In the genomic region with DNA sequence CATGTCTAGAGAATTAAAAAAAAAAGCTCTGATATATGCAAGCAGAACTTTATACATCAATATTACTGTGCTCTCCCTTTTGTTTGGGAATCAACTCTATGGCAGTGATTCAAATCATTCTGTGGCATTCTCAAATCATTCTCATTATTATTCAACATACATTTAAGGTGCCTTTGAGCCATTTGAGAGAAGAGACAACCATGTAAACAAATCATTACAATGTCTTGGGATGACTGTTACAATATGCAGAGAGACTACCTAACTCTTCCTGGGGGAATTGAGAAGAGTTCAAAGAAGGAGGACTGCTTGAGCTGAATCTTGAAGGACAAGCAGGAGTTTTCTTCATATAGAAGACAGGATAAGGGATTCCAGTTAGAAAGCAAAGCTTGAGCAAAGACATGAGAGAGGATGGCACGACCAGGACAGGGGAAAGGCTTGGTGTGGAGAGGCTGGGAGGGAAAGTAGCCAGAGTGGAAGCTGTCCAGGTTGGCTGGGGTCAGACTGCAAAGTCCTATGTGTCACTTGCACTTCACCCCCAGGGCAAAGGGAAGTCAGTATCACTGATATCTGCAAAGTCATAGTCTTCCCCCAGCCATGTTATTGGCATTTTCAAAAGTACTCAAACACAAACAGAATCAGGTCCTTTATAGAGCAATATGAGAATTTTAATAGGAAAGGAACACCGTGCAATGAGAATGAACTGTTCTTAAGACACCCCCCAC, we compare ENCODE assay signal across 10 cellular contexts. TPM values are rescaled to one million over a fixed set of nuclear protein-coding genes. Genes with fewer than 3 reads are reported as not detected.
DNase-seq lines count a peak whose midpoint lies in the region; ATAC-seq, FAIRE-seq and TF ChIP-seq lines count a peak whose summit lies in the region.
"Had no signal": no experiment of that assay in that cellular context is flagged by ENCODE, and none has a peak within 500 bp of the region (broad histone marks: within the 10 kb centered on the region; RNA-seq: fewer than 3 reads in every experiment).

No MANE protein-coding gene starts in this region.

- peak overlapping the region; percentile 35 for H3K4me3 ChIP-seq in GM12878

- 0 out of 2 replicates have a peak overlapping the region, but pooled peaks have one; percentile 2 for H3K27ac ChIP-seq in GM12878 (ENCODE audit: control insufficient read depth, insufficient read depth)

- H4K20me1 ChIP-seq in GM12878 (ENCODE audit: control insufficient read depth, insufficient read depth), result no peaks in the 10 kb centered on the region; the same call in 1 of the 2 replicates

- H3K9ac ChIP-seq in GM12878 (ENCODE audit: control insufficient read depth, insufficient read depth, low read length), result no peak overlapping the region

- ATAC-seq in GM18861 (IDR thresholded peaks at IDR 0.05; ENCODE audit: unreplicated experiment) (peak; percentile 39), HG02884 (IDR thresholded peaks at IDR 0.05; ENCODE audit: unreplicated experiment) (peak; percentile 71), GM12878 (peak; percentile 59), HG02840 (IDR thresholded peaks at IDR 0.05; ENCODE audit: low FRiP score, unreplicated experiment) (no peak)

- peaks cover 50% of the 10 kb centered on the region for H3K36me3 Mint-ChIP-seq in osteocyte (ENCODE audit: unreplicated experiment)

- peaks cover 55% of the 10 kb centered on the region for H3K79me2 ChIP-seq in GM12878 (ENCODE audit: control insufficient read depth, insufficient read depth, low read length)

- peaks cover 46% of the 10 kb centered on the region for H3K4me1 Mint-ChIP-seq in osteocyte (ENCODE audit: unreplicated experiment)

- TF ChIP-seq CTCF in GM12878 (IDR thresholded peaks at IDR 0.05 in 2 of 3, conservative IDR thresholded peaks at IDR 0.05 in 1 of 3; ENCODE audit: control insufficient read depth in 2 of 3, extremely low read depth in 1 of 3, insufficient read depth in 1 of 3, low read depth in 3 of 3, low read length in 3 of 3) (no peak), osteocyte (IDR thresholded peaks at IDR 0.05) (no peak)

- peaks cover 18% of the 10 kb centered on the region for H3K4me1 ChIP-seq in GM12878 (ENCODE audit: control insufficient read depth, insufficient read depth, low read length)

- peak overlapping the region; percentile 36 for H3K27ac Mint-ChIP-seq in osteocyte (ENCODE audit: unreplicated experiment)

- H3K36me3 ChIP-seq in GM12878 (ENCODE audit: control insufficient read depth in 2 of 2, insufficient read depth in 2 of 2, low read length in 1 of 2), result peaks cover 2 to 24% of the 10 kb centered on the region in 2 experiments; a peak in 3 of 4 replicates

- H3K9me3 ChIP-seq in GM12878 (replicated peaks; ENCODE audit: control insufficient read depth, insufficient read depth, low read length), result no peaks in the 10 kb centered on the region

- RAD21 ChIA-PET in GM12878 (lab: Charles Lee; ENCODE audit: unreplicated experiment), result interaction anchor here (1.3 kb wide), 1 partner anchor 8 kb away, joined by 6 read pairs; the partner anchor contains the start of gene SEC24D

- peak overlapping the region; percentile 52 for H3K4me2 ChIP-seq in GM12878 (ENCODE audit: control insufficient read depth, insufficient read depth)

- POLR2A ChIA-PET in GM12878 (lab: Charles Lee), result interaction anchor here (1.6 kb wide), 1 partner anchor 8 kb away, joined by 9 read pairs; no protein-coding TSS in a partner anchor

- BruUV-seq in GM12878 (replicated peaks; lab: Mats Ljungman, UMichigan), result no TSS peak

- in situ Hi-C loops in GM12878 (cut with MboI), result no loop called here

- WGBS in GM12878 (ENCODE audit: insufficient coverage, insufficient replicate concordance, low lambda C conversion rate, missing lambda C conversion rate), result 94% methylated on average over 2 of the region's 2 CpGs

- intact Hi-C loops in GM12878 (cut with micrococcal nuclease; ENCODE audit: unreplicated experiment), result no loop called here

- no peaks in the 10 kb centered on the region for H3K9me3 Mint-ChIP-seq in osteocyte (ENCODE audit: unreplicated experiment)

- no peaks in the 10 kb centered on the region for H3K27me3 ChIP-seq in GM12878 (replicated peaks in 1 of 2; ENCODE audit: control insufficient read depth in 2 of 2, insufficient read depth in 2 of 2, low read length in 1 of 2)

- SMC1A ChIA-PET in GM12878 (lab: Charles Lee; ENCODE audit: uncharacterized antibody, unreplicated experiment), result interaction anchor here (1.0 to 2.3 kb wide), 5 partner anchors 8 to 62 kb away, joined by 3 to 10 read pairs (median 4); partner anchors contain the start of genes SEC24D and SYNPO2

- H2AFZ ChIP-seq in GM12878 (ENCODE audit: control insufficient read depth, low read depth, low read length), result no peak overlapping the region

- no peak for TF ChIP-seq POLR2A in GM12878 (IDR thresholded peaks at IDR 0.05; ENCODE audit: low read depth, low read length)

- no peak for TF ChIP-seq RAD21 in GM12878 (IDR thresholded peaks at IDR 0.05; ENCODE audit: insufficient read depth, low read depth, low read length)

- DNase-seq in GM12878 (ENCODE audit: low read depth, low spot score) (no peak), osteocyte (ENCODE audit: extremely low spot score, unreplicated experiment) (no peak), MV-4-11 (lab: John Stamatoyannopoulos, UW) (no peak), DMS79 treated with DMSO at 0.1 percent for 48 hours (lab: John Stamatoyannopoulos, UW) (no peak)
- DNase-seq: GF-D8, NCI-H1105 treated with DMSO at 0.1 percent for 48 hours, substantia nigra had no signal

- no peak for TF ChIP-seq EP300 in GM12878 (IDR thresholded peaks at IDR 0.05; ENCODE audit: borderline replicate concordance in 1 of 2, control insufficient read depth in 1 of 2, low read depth in 2 of 2, low read length in 2 of 2)

- CTCF ChIA-PET in GM12878 (lab: Yijun Ruan, JAX), result interaction anchor here (0.9 to 1.9 kb wide), 3 partner anchors 8 to 55 kb away, joined by 4 to 5 read pairs (median 4); no protein-coding TSS in a partner anchor

- H3K27me3 Mint-ChIP-seq in osteocyte (ENCODE audit: unreplicated experiment), result no peaks in the 10 kb centered on the region

- H3K4me3 Mint-ChIP-seq in osteocyte (ENCODE audit: unreplicated experiment), result peak overlapping the region; percentile 1

- no peak for FAIRE-seq in GM12878 (lab: Jason Lieb, UNC)

TF ChIP-seq in GM12878, 131 proteins besides CTCF, POLR2A, EP300 and RAD21 (continues in another document):
- TF ChIP-seq SUZ12 (IDR thresholded peaks at IDR 0.05; ENCODE audit: unreplicated experiment) (no peak), ZBTB40 (IDR thresholded peaks at IDR 0.05; ENCODE audit: borderline replicate concordance) (no peak), SREBF2 (IDR thresholded peaks at IDR 0.05; ENCODE audit: low read length) (no peak), TBL1XR1 (IDR thresholded peaks at IDR 0.05; ENCODE audit: low read depth, low read length) (no peak)
- TF ChIP-seq, protein P1, sequence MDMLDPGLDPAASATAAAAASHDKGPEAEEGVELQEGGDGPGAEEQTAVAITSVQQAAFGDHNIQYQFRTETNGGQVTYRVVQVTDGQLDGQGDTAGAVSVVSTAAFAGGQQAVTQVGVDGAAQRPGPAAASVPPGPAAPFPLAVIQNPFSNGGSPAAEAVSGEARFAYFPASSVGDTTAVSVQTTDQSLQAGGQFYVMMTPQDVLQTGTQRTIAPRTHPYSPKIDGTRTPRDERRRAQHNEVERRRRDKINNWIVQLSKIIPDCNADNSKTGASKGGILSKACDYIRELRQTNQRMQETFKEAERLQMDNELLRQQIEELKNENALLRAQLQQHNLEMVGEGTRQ (IDR thresholded peaks at IDR 0.05; ENCODE audit: borderline replicate concordance, low read depth, low read length), result no peak

RNA-seq across cellular contexts. Expression of gene SEC24D, which starts 9.0 kb away (rescaled TPM):
- total RNA-seq in GM12878 (2013; cell fraction: nucleolus; rRNA removed), result 89.5 and 93.5 TPM in 2 replicates
- 23.2 and 26.9 TPM in 2 replicates for total RNA-seq in GM12878 (2014; rRNA removed)
- total RNA-seq in GM12878 (2014; rRNA removed; fragmentation: Illumina TruSeq; extraction: Trizol), result 28.0 and 30.7 TPM in 2 replicates
- total RNA-seq in GM12878 (2021), result 45.9 and 46.0 TPM in 2 replicates
- 39.7 TPM for polyA plus RNA-seq in GM12878 (2011; ENCODE audit: low read depth)
- polyA plus RNA-seq in GM12878 (2011; rRNA removed), result 20.7 and 21.9 TPM in 2 replicates
- 17.5 and 27.2 TPM in 2 replicates for polyA plus RNA-seq in GM12878 (2011; cell fraction: cytosol; rRNA removed)
- polyA plus RNA-seq in GM12878 (2011; cell fraction: nucleus; rRNA removed), result 38.1 and 38.2 TPM in 2 replicates
- 37.7 and 48.3 TPM in 2 replicates for polyA plus RNA-seq in GM12878 (2012)
- polyA plus RNA-seq in GM12878 (2014; fragmentation: Illumina TruSeq; extraction: Trizol), result 39.0 and 46.8 TPM in 2 replicates
- polyA plus RNA-seq in GM12878 (2014; fragmentation: Nextera tagmentation; extraction: Ambion mirVana), result 10 to 100 TPM; 12.8 to 16.0 TPM
- 20.1 and 21.2 TPM in 2 replicates for polyA plus RNA-seq in GM12878 (2014; rRNA removed)
- polyA plus RNA-seq in GM12878 (2016; fragmentation: Nextera tagmentation; extraction: Ambion mirVana), result 10 to 100 TPM; 54.5 to 61.9 TPM
- polyA minus RNA-seq in GM12878 (2011; rRNA and poly(A)+ RNA removed), result 33.4 and 38.3 TPM in 2 replicates
- 12.6 and 14.7 TPM in 2 replicates for polyA minus RNA-seq in GM12878 (2011; cell fraction: cytosol; rRNA and poly(A)+ RNA removed)
- polyA minus RNA-seq in GM12878 (2011; cell fraction: nucleus; rRNA and poly(A)+ RNA removed), result 41.8 and 60.0 TPM in 2 replicates
- 118 and 138 TPM in 2 replicates for total RNA-seq in osteocyte
